ENCODE assay signal across 7 cellular contexts in genomic region chr11:11352878-11353277, GRCh38. TPM values are rescaled to one million over a fixed set of nuclear protein-coding genes. Genes with fewer than 3 reads are reported as not detected.
DNase-seq lines count a peak whose midpoint lies in the region; ATAC-seq, FAIRE-seq and TF ChIP-seq lines count a peak whose summit lies in the region.
"Not testable (repeated sequence)": the region's sequence is repeated elsewhere in the genome, so short reads cannot be mapped to it uniquely, and the experiment has no call there.

TSS of gene CSNK2A3 (minus strand) at chr11:11353250. CDS start at chr11:11353119, 131 bp downstream.

- POLR2A ChIA-PET in PC-3 (lab: Charles Lee; ENCODE audit: unreplicated experiment); endothelial cell of umbilical vein (lab: Charles Lee); HepG2 (lab: Yijun Ruan, JAX): not testable (repeated sequence)

- H3F3A ChIP-seq in PC-3 (ENCODE audit: low read length, unreplicated experiment): not testable (repeated sequence)

- H2AFZ ChIP-seq in PC-3 (ENCODE audit: low read length); endothelial cell of umbilical vein (ENCODE audit: low read depth, low read length); HepG2 (ENCODE audit: low read length): not testable (repeated sequence)

- in situ Hi-C loops in HepG2 (cut with HindIII; ENCODE audit: extremely low pct_ligation_motif_present, low pct_unique_long_range_greater_than_20kb): not testable (repeated sequence)

- not testable (repeated sequence) for H3K4me1 ChIP-seq in PC-3 (ENCODE audit: insufficient read depth, low read length); endothelial cell of umbilical vein (ENCODE audit: control insufficient read depth, extremely low read depth, insufficient read depth, low read length); foreskin keratinocyte; HepG2 (ENCODE audit: insufficient read depth, low read length)
- peaks cover 0 to 37% (median 28%) of the 10 kb centered on the region in 12 donors for H3K4me1 ChIP-seq in heart left ventricle

- TF ChIP-seq EP300 in HepG2 (IDR thresholded peaks at IDR 0.05; ENCODE audit: low read depth in 2 of 2, low read length in 2 of 2); HepG2 (CRISPR knock-in tag; IDR thresholded peaks at IDR 0.05; ENCODE audit: borderline replicate concordance): not testable (repeated sequence)

- not testable (repeated sequence) for DNase-seq in GM18507 (ENCODE audit: extremely low spot score, insufficient read length, low read depth); endothelial cell of umbilical vein (ENCODE audit: low read depth, low spot score); foreskin keratinocyte; heart left ventricle; HepG2 (ENCODE audit: low spot score); sciatic nerve (ENCODE audit: low spot score)
- peak; percentile 9 for DNase-seq in PC-3

- not testable (repeated sequence) for BruUV-seq in PC-3 (replicated peaks; lab: Mats Ljungman, UMichigan); endothelial cell of umbilical vein (replicated peaks; lab: Mats Ljungman, UMichigan); HepG2 (replicated peaks; lab: Mats Ljungman, UMichigan)

- intact Hi-C loops in PC-3 (cut with micrococcal nuclease); endothelial cell of umbilical vein (cut with micrococcal nuclease); heart left ventricle (cut with DNase I); HepG2 (cut with micrococcal nuclease; ENCODE audit: unreplicated experiment); sciatic nerve (cut with DNase I): not testable (repeated sequence)

- not testable (repeated sequence) for ATAC-seq in PC-3
- ATAC-seq in foreskin keratinocyte (peak; percentile 40), heart left ventricle (peak in 3 of 4 donors; percentile 16 to 64 (median 43)), HepG2 (peak; percentile 44; the same call in 1 of the 3 replicates), sciatic nerve (peak; percentile 68)

- FAIRE-seq in GM18507 (lab: Jason Lieb, UNC) (peak; percentile 49), endothelial cell of umbilical vein (lab: Jason Lieb, UNC) (peak; percentile 84)
- not testable (repeated sequence) for FAIRE-seq in HepG2 (lab: Jason Lieb, UNC)

- H3K27ac ChIP-seq in PC-3 (ENCODE audit: low read length); endothelial cell of umbilical vein (ENCODE audit: insufficient read depth, low read depth, low read length); foreskin keratinocyte; heart left ventricle; HepG2 (ENCODE audit: extremely low read length, insufficient read depth, low read length): not testable (repeated sequence)

- H3K9ac ChIP-seq in PC-3 (ENCODE audit: low read length); endothelial cell of umbilical vein (replicated peaks; ENCODE audit: extremely low read depth, insufficient read depth, low read length); HepG2 (ENCODE audit: insufficient read depth, low read depth, low read length): not testable (repeated sequence)

- not testable (repeated sequence) for H3K27me3 ChIP-seq in PC-3 (ENCODE audit: low read length); endothelial cell of umbilical vein (ENCODE audit: control insufficient read depth in 2 of 2, insufficient read depth in 2 of 2, low read length in 2 of 2); foreskin keratinocyte; heart left ventricle; HepG2 (ENCODE audit: control insufficient read depth in 1 of 2, insufficient read depth in 2 of 2, low read length in 2 of 2)

- not testable (repeated sequence) for H3K79me2 ChIP-seq in PC-3 (ENCODE audit: low read length); endothelial cell of umbilical vein (ENCODE audit: control insufficient read depth, insufficient read depth, low read length); HepG2 (ENCODE audit: insufficient read depth, low read length)

- not testable (repeated sequence) for TF ChIP-seq POLR2A in endothelial cell of umbilical vein (IDR thresholded peaks at IDR 0.05; ENCODE audit: low read depth, low read length); heart left ventricle (IDR thresholded peaks at IDR 0.05); HepG2 (IDR thresholded peaks at IDR 0.05; ENCODE audit: insufficient read depth in 1 of 2, low read depth in 2 of 2, low read length in 2 of 2)

- H4K20me1 ChIP-seq in PC-3 (ENCODE audit: low read length); endothelial cell of umbilical vein (replicated peaks; ENCODE audit: control insufficient read depth, extremely low read depth, insufficient read depth, low read length); HepG2 (ENCODE audit: insufficient read depth, low read length): not testable (repeated sequence)

- WGBS in heart left ventricle, 4 donors: 82 to 85% (median 83%) methylated on average over 11 of the region's 11 CpGs
- WGBS in HepG2 (ENCODE audit: low lambda C conversion rate): 29% methylated on average over 11 of the region's 11 CpGs

- dilution Hi-C loops in endothelial cell of umbilical vein (cut with MboI; ENCODE audit: extremely low pct_ligation_motif_present, low sequenced_read_pairs): not testable (repeated sequence)

- not testable (repeated sequence) for H3K9me2 ChIP-seq in PC-3 (replicated peaks; ENCODE audit: low read length)

- H3K36me3 ChIP-seq in PC-3 (ENCODE audit: low read depth, low read length); endothelial cell of umbilical vein (ENCODE audit: control insufficient read depth in 2 of 2, extremely low read depth in 1 of 2, insufficient read depth in 2 of 2, low read length in 2 of 2); heart left ventricle; HepG2 (replicated peaks in 1 of 2; ENCODE audit: control insufficient read depth in 1 of 2, insufficient read depth in 2 of 2, low read length in 2 of 2): not testable (repeated sequence)

- not testable (repeated sequence) for H3K9me3 ChIP-seq in PC-3 (ENCODE audit: low read length); endothelial cell of umbilical vein (replicated peaks; ENCODE audit: control insufficient read depth, insufficient read depth, low read length); heart left ventricle; HepG2 (ENCODE audit: low read length)

- CTCF ChIA-PET in PC-3 (lab: Charles Lee); endothelial cell of umbilical vein (lab: Charles Lee); HepG2 (lab: Yijun Ruan, JAX; ENCODE audit: low intra/inter-chr PET ratio, low total read pairs): not testable (repeated sequence)

- H3K4me3 ChIP-seq in PC-3 (ENCODE audit: low read length); endothelial cell of umbilical vein (replicated peaks in 1 of 3; ENCODE audit: insufficient read depth in 1 of 3, low read depth in 1 of 3, low read length in 3 of 3); heart left ventricle; HepG2 (replicated peaks in 1 of 3; ENCODE audit: insufficient read depth in 1 of 3, low read depth in 2 of 3, low read length in 3 of 3): not testable (repeated sequence)

- not testable (repeated sequence) for TF ChIP-seq CTCF in PC-3 (conservative IDR thresholded peaks at IDR 0.05; ENCODE audit: low read depth, low read length); endothelial cell of umbilical vein (IDR thresholded peaks at IDR 0.05; ENCODE audit: extremely low read depth in 1 of 2, insufficient read depth in 1 of 2, low read depth in 1 of 2, low read length in 2 of 2); foreskin keratinocyte (conservative IDR thresholded peaks at IDR 0.05); heart left ventricle (IDR thresholded peaks at IDR 0.05); HepG2 (CRISPR knock-in tag; IDR thresholded peaks at IDR 0.05)

- H3K4me2 ChIP-seq in PC-3 (ENCODE audit: low read length); endothelial cell of umbilical vein (ENCODE audit: insufficient read depth, low read length); HepG2 (ENCODE audit: low read depth, low read length): not testable (repeated sequence)

- not testable (repeated sequence) for H3K9me1 ChIP-seq in endothelial cell of umbilical vein (replicated peaks; ENCODE audit: control insufficient read depth, extremely low read depth, insufficient read depth, low read length)

- not testable (repeated sequence) for TF ChIP-seq RAD21 in HepG2 (CRISPR knock-in tag; IDR thresholded peaks at IDR 0.05)

RNA-seq across cellular contexts. Expression of gene CSNK2A3, which starts in this region (rescaled TPM):
- 0.75 and 2.3 TPM in 2 replicates for total RNA-seq in PC-3 (2014; rRNA removed)
- total RNA-seq in endothelial cell of umbilical vein: not detected in 2 replicates
- polyA plus RNA-seq in endothelial cell of umbilical vein: 0.25 and 0.41 TPM in 2 replicates
- polyA plus RNA-seq in endothelial cell of umbilical vein (2011; cell fraction: cytosol; rRNA removed): 1.0 and 1.3 TPM in 2 replicates
- 0.24 and 0.93 TPM in 2 replicates for polyA plus RNA-seq in endothelial cell of umbilical vein (2011; cell fraction: nucleus; rRNA removed)
- polyA plus RNA-seq in endothelial cell of umbilical vein (2012): 7.9 and 13.3 TPM in 2 replicates
- polyA minus RNA-seq in endothelial cell of umbilical vein: 0.49 and 1.7 TPM in 2 replicates
- not detected for polyA minus RNA-seq in endothelial cell of umbilical vein (2011; cell fraction: cytosol; rRNA and poly(A)+ RNA removed)
- 0.72 TPM in 1 of 2 replicates, not detected in the other for polyA minus RNA-seq in endothelial cell of umbilical vein (2011; cell fraction: nucleus; rRNA and poly(A)+ RNA removed)
- total RNA-seq in foreskin keratinocyte: 1.3 and 1.7 TPM in 2 replicates
- 0.29 and 0.34 TPM in 2 replicates for polyA plus RNA-seq in foreskin keratinocyte
- total RNA-seq in heart left ventricle: 1 to 10 TPM in 7 of 9 donors, under 1 TPM in 2; 0.72 to 2.1 (median 1.4) TPM
- under 1 TPM; 0.34 to 0.98 TPM for polyA plus RNA-seq in heart left ventricle
- 3.5 and 5.4 TPM in 2 replicates for total RNA-seq in HepG2 (2016; rRNA removed; fragmentation: Illumina TruSeq; extraction: Trizol)
- 1.6 and 2.0 TPM in 2 replicates for total RNA-seq in HepG2 (2016; cell fraction: cytosol; rRNA removed; fragmentation: Illumina TruSeq; extraction: Trizol; ENCODE audit: low read depth)
- total RNA-seq in HepG2 (2016; cell fraction: insoluble cytoplasmic fraction; rRNA removed; fragmentation: Illumina TruSeq; extraction: Trizol): 3.4 and 4.2 TPM in 2 replicates
- 1.6 and 2.3 TPM in 2 replicates for total RNA-seq in HepG2 (2016; cell fraction: membrane; rRNA removed; fragmentation: Illumina TruSeq; extraction: Trizol)
- 0.90 and 1.8 TPM in 2 replicates for total RNA-seq in HepG2 (2016; cell fraction: nucleus; rRNA removed; fragmentation: Illumina TruSeq; extraction: Trizol)
- 1.5 and 1.7 TPM in 2 replicates for polyA plus RNA-seq in HepG2 (2011; rRNA removed)
- 0.98 and 3.8 TPM in 2 replicates for polyA plus RNA-seq in HepG2 (2011; cell fraction: cytosol; rRNA removed)
- polyA plus RNA-seq in HepG2 (2011; cell fraction: nucleus; rRNA removed): 0.71 and 1.1 TPM in 2 replicates
- 10.7 and 12.4 TPM in 2 replicates for polyA plus RNA-seq in HepG2 (2012)
- 0.42 TPM in 2 replicates for polyA plus RNA-seq in HepG2 (2016; cell fraction: cytosol; fragmentation: Illumina TruSeq; extraction: Trizol; ENCODE audit: low read depth)
- 2.2 and 3.1 TPM in 2 replicates for polyA plus RNA-seq in HepG2 (2016; cell fraction: insoluble cytoplasmic fraction; fragmentation: Illumina TruSeq; extraction: Trizol; ENCODE audit: low read depth)
- polyA plus RNA-seq in HepG2 (2016; cell fraction: membrane; fragmentation: Illumina TruSeq; extraction: Trizol; ENCODE audit: low read depth): 0.63 and 0.72 TPM in 2 replicates
- polyA plus RNA-seq in HepG2 (2016; cell fraction: nucleus; fragmentation: Illumina TruSeq; extraction: Trizol; ENCODE audit: insufficient read depth, low read depth): 1.2 and 2.1 TPM in 2 replicates
- 0.50 and 1.2 TPM in 2 replicates for polyA minus RNA-seq in HepG2 (2011; rRNA and poly(A)+ RNA removed; ENCODE audit: low replicate concordance)
- 1.9 and 3.0 TPM in 2 replicates for polyA minus RNA-seq in HepG2 (2011; cell fraction: cytosol; rRNA and poly(A)+ RNA removed)
- 1.7 and 3.0 TPM in 2 replicates for polyA minus RNA-seq in HepG2 (2011; cell fraction: nucleus; rRNA and poly(A)+ RNA removed)
- total RNA-seq in sciatic nerve: 2.1 TPM
